ENCODE assay signal across 18 cellular contexts in the genomic region with DNA sequence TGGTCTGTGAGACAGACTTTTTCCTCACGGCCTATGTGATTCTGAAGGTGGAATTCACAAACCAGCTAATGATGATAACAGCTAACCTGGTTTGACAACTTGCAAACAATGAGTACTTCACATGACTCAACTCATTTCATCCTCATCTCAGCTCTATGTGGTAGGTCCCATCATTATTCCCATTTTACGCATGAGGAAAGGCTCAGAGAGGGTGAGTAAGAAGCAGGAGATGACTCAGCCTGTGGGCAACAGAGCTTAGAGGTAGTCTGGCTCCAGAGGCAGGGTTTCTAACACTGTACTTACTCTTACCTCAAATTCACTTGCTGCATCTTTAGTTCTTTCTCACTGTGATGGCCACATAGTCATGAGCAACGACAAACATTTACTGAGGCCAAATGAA. TPM values are rescaled to one million over a fixed set of nuclear protein-coding genes. Genes with fewer than 3 reads are reported as not detected.
DNase-seq lines count a peak whose midpoint lies in the region; ATAC-seq, FAIRE-seq and TF ChIP-seq lines count a peak whose summit lies in the region.
"Had no signal": no experiment of that assay in that cellular context is flagged by ENCODE, and none has a peak within 500 bp of the region (broad histone marks: within the 10 kb centered on the region; RNA-seq: fewer than 3 reads in every experiment).

No MANE protein-coding gene starts in this region.

- no peak for TF ChIP-seq RAD21 in H1 (IDR thresholded peaks at IDR 0.05 in 1 of 2, conservative IDR thresholded peaks at IDR 0.05 in 1 of 2; ENCODE audit: low read depth in 2 of 2, low read length in 2 of 2)

- H3K9ac ChIP-seq in HUES64 (ENCODE audit: low read depth, low read length) (no peak overlapping the region), H1 (replicated peaks in 1 of 4; ENCODE audit: extremely low read depth in 1 of 4, low read depth in 3 of 4, low read length in 3 of 4) (peak overlapping the region in 1 of 4 experiments; percentile 39; a peak in 1 of 7 replicates)

- no peak overlapping the region for H2AK5ac ChIP-seq in H1 (ENCODE audit: low read depth, low read length)

- peak overlapping the region; percentile 31; the same call in 1 of the 2 replicates for H3K27ac ChIP-seq in HUES64 (ENCODE audit: low read depth, low read length)
- H3K27ac ChIP-seq in H1 (ENCODE audit: low read depth, low read length) = no peak overlapping the region
- H3K27ac ChIP-seq in neutrophil = peak overlapping the region; percentile 72
- H3K27ac ChIP-seq: coronary artery, gastroesophageal sphincter, WERI-Rb-1 had no signal

- no peak for DNase-seq in activated CD4-positive, CD25-positive, alpha-beta regulatory T cell (lab: John Stamatoyannopoulos, UW)
- DNase-seq in H1 (ENCODE audit: low read depth in 1 of 2, low spot score in 2 of 2) = no peak
- no peak for DNase-seq in AG08396 (ENCODE audit: low spot score)
- DNase-seq in GM19239 (ENCODE audit: insufficient read length, low spot score) = no peak
- DNase-seq: DMS 273 treated with DMSO at 0.1 percent for 48 hours, NCI-H1417 treated with DMSO at 0.1 percent for 48 hours, SHP77, WERI-Rb-1 had no signal

- no peaks in the 10 kb centered on the region for H3K23me2 ChIP-seq in H1 (ENCODE audit: low read depth, low read length)

- H4K20me1 ChIP-seq in H1 (replicated peaks in 1 of 2; ENCODE audit: control insufficient read depth in 1 of 2, insufficient read depth in 2 of 2, low read length in 2 of 2) = no peaks in the 10 kb centered on the region

- H3K23ac ChIP-seq in H1 (ENCODE audit: insufficient read length) = no peak overlapping the region

- POLR2A ChIA-PET in H1 (lab: Charles Lee; ENCODE audit: partially characterized antibody) = interaction anchor here (0.6 kb wide), 1 partner anchor 17 kb away, joined by 5 read pairs; no protein-coding TSS in a partner anchor

- no peak overlapping the region; the same call in 1 of the 2 replicates for H2BK12ac ChIP-seq in H1 (ENCODE audit: low read depth, low read length)

- H3K4me1 ChIP-seq in HUES64 (ENCODE audit: insufficient read depth, low read length) (peaks cover 44% of the 10 kb centered on the region), H1 (replicated peaks in 1 of 4; ENCODE audit: control insufficient read depth in 3 of 4, insufficient read depth in 4 of 4, low read length in 3 of 4) (peaks cover 3 to 26% (median 19%) of the 10 kb centered on the region in 4 experiments; a peak in 6 of 7 replicates), neutrophil (ENCODE audit: control insufficient read depth in 1 of 2, insufficient read depth in 1 of 2, low read depth in 1 of 2, low read length in 1 of 2) (peaks cover 33 to 46% of the 10 kb centered on the region in 2 experiments)
- H3K4me1 ChIP-seq: gastroesophageal sphincter had no signal

- H3K79me1 ChIP-seq in H1 (ENCODE audit: low read depth, low read length) = no peaks in the 10 kb centered on the region

- no peaks in the 10 kb centered on the region for H3K79me2 ChIP-seq in H1 (ENCODE audit: control insufficient read depth in 1 of 2, insufficient read depth in 2 of 2, low read length in 2 of 2)

- 37% methylated on average over 3 of the region's 3 CpGs for WGBS in HUES64
- 75% methylated on average over 3 of the region's 3 CpGs; no CpG with 5 or more reads in 1 of the 2 experiments for WGBS in H1 (ENCODE audit: extremely low coverage in 1 of 2, insufficient coverage in 1 of 2, insufficient read length in 1 of 2, insufficient replicate concordance in 2 of 2, low coverage in 1 of 2, low lambda C conversion rate in 2 of 2, missing lambda C conversion rate in 1 of 2), 2 experiments

- H3K56ac ChIP-seq in H1 (replicated peaks; ENCODE audit: insufficient read length, low read depth, low read length) = no peak overlapping the region

- H3K4me3 ChIP-seq in HUES64 (ENCODE audit: low read length) = no peak overlapping the region
- no peak overlapping the region for H3K4me3 ChIP-seq in H1 (ENCODE audit: extremely low read depth in 1 of 4, insufficient read depth in 2 of 4, low read depth in 3 of 4, low read length in 4 of 4)
- no peak overlapping the region for H3K4me3 ChIP-seq in neutrophil (ENCODE audit: low read depth in 1 of 2, low read length in 1 of 2)
- H3K4me3 ChIP-seq: coronary artery, gastroesophageal sphincter, HAP-1 had no signal

- TF ChIP-seq CTCF in H1 (IDR thresholded peaks at IDR 0.05; ENCODE audit: control extremely low read depth in 1 of 3, insufficient read depth in 1 of 3, low read depth in 1 of 3, low read length in 3 of 3) = no peak
- TF ChIP-seq CTCF in neutrophil (IDR thresholded peaks at IDR 0.05) = no peak

- no peak overlapping the region for H2BK120ac ChIP-seq in H1 (replicated peaks; ENCODE audit: low read depth, low read length)

- TF ChIP-seq POLR2A in H1 (IDR thresholded peaks at IDR 0.05; ENCODE audit: control extremely low read depth in 1 of 2, low read depth in 2 of 2, low read length in 2 of 2) = no peak

- no peak overlapping the region; the same call in 1 of the 2 replicates for H2BK5ac ChIP-seq in H1 (ENCODE audit: low read depth, low read length)

- H4K5ac ChIP-seq in H1 (ENCODE audit: insufficient read length, low read depth, low read length) = no peak overlapping the region

- peak overlapping the region in 1 of 2 experiments; percentile 4; a peak in 2 of 4 replicates for H3K4me2 ChIP-seq in H1 (ENCODE audit: insufficient read depth in 1 of 2, low read depth in 2 of 2, low read length in 2 of 2)

- H4K8ac ChIP-seq in H1 (ENCODE audit: extremely low read depth, insufficient read depth, low read length) = no peak overlapping the region

- H3K18ac ChIP-seq in H1 (ENCODE audit: extremely low read depth, low read length) = peak overlapping the region; percentile 26; the same call in 1 of the 2 replicates

- no peak for TF ChIP-seq EP300 in H1 (IDR thresholded peaks at IDR 0.05; ENCODE audit: borderline replicate concordance in 1 of 2, low read depth in 2 of 2, low read length in 2 of 2)

- H3K9me3 ChIP-seq in HUES64 (ENCODE audit: insufficient read depth, low read depth, low read length) (no peaks in the 10 kb centered on the region), H1 (ENCODE audit: insufficient read depth in 2 of 2, low read depth in 1 of 2, low read length in 1 of 2) (no peaks in the 10 kb centered on the region), neutrophil (no peaks in the 10 kb centered on the region)
- H3K9me3 ChIP-seq: gastroesophageal sphincter, HAP-1 had no signal

- no peak overlapping the region for H3K14ac ChIP-seq in H1 (ENCODE audit: insufficient read length)

- peak; percentile 32 to 36 for ATAC-seq in activated CD4-positive, CD25-positive, alpha-beta regulatory T cell treated with anti-CD3 and anti-CD28 coated beads, Interleukin-2, amount 50 U/mL, for 24 hours
- no peak for ATAC-seq in GM21360 (IDR thresholded peaks at IDR 0.05; ENCODE audit: unreplicated experiment)
- ATAC-seq: gastroesophageal sphincter; left lobe of liver; natural killer cell treated with Interleukin-12 subunit alpha and Interleukin-12 subunit beta and Interleukin-15 and Interleukin-18, amount 100 ng/mL, for 72 hours had no signal

- peak; percentile 60 for FAIRE-seq in H1 (lab: Jason Lieb, UNC)
- FAIRE-seq in GM19239 (lab: Jason Lieb, UNC) = no peak
- FAIRE-seq: A204.1 had no signal

- no peak overlapping the region for H2AFZ ChIP-seq in H1 (ENCODE audit: low read length)

- H3K27me3 ChIP-seq in HUES64 (ENCODE audit: insufficient read depth, low read length) (no peaks in the 10 kb centered on the region), H1 (replicated peaks in 1 of 4; ENCODE audit: control insufficient read depth in 3 of 4, extremely low read depth in 1 of 4, insufficient read depth in 3 of 4, low read length in 3 of 4) (no peaks in the 10 kb centered on the region), neutrophil (no peaks in the 10 kb centered on the region)
- H3K27me3 ChIP-seq: gastroesophageal sphincter had no signal

- no peak overlapping the region for H2BK20ac ChIP-seq in H1 (ENCODE audit: low read length)

- H3K36me3 ChIP-seq in HUES64 (ENCODE audit: insufficient read depth, low read length) = no peaks in the 10 kb centered on the region
- no peaks in the 10 kb centered on the region for H3K36me3 ChIP-seq in H1 (ENCODE audit: control insufficient read depth in 2 of 4, insufficient read depth in 4 of 4, low read length in 3 of 4)
- no peaks in the 10 kb centered on the region for H3K36me3 ChIP-seq in neutrophil
- H3K36me3 ChIP-seq: gastroesophageal sphincter, HAP-1, WERI-Rb-1 had no signal

- no peak overlapping the region for H2BK15ac ChIP-seq in H1 (ENCODE audit: low read length)

- CTCF ChIA-PET in H1 (lab: Charles Lee; ENCODE audit: partially characterized antibody) = interaction anchor here (1.2 to 1.8 kb wide), 5 partner anchors 13 to 434 kb away, joined by 3 to 4 read pairs (median 3); no protein-coding TSS in a partner anchor

- H3K4ac ChIP-seq in H1 (replicated peaks; ENCODE audit: insufficient read length, low read depth, low read length) = no peak overlapping the region

- H4K91ac ChIP-seq in H1 (replicated peaks; ENCODE audit: insufficient read length, low read length) = no peak overlapping the region

TF ChIP-seq in H1, 55 proteins besides CTCF, POLR2A, EP300 and RAD21:
- TF ChIP-seq KDM1A (IDR thresholded peaks at IDR 0.05; ENCODE audit: borderline replicate concordance, low read length) = peak; percentile 84; the same call in 1 of the 2 replicates
- no peak for TF ChIP-seq GABPA (IDR thresholded peaks at IDR 0.05; ENCODE audit: borderline replicate concordance, insufficient read depth, low read length)

RNA-seq across cellular contexts. Expression of gene PSMD6, which starts 25.8 kb away (rescaled TPM):
- polyA plus RNA-seq in HUES64 (2013, experiment 1 of 2) = 112 TPM
- 117 TPM for polyA plus RNA-seq in HUES64 (2013, experiment 2 of 2)
- total RNA-seq in H1 (2021; fragmentation: NEBNext Ultra II Directional; extraction: Animal tissue kit (Norgen Biotek cat#: 25700)) = 99.6 and 104 TPM in 2 replicates
- polyA plus RNA-seq in H1 (2011; rRNA removed) = 31.9 and 43.7 TPM in 2 replicates
- polyA plus RNA-seq in H1 (2011; cell fraction: cytosol; rRNA removed) = 64.1 TPM
- 39.6 TPM for polyA plus RNA-seq in H1 (2011; cell fraction: nucleus; rRNA removed)
- polyA plus RNA-seq in H1 (2012, experiment 1 of 2) = 91.1 to 107 TPM (median 94.8 TPM) in 4 replicates
- 14.2 TPM for polyA plus RNA-seq in H1 (2012, experiment 2 of 2)
- 105 TPM for polyA plus RNA-seq in H1 (2013, experiment 1 of 2)
- polyA plus RNA-seq in H1 (2013, experiment 2 of 2) = 106 TPM
- 30.3 and 32.6 TPM in 2 replicates for polyA minus RNA-seq in H1 (2011; rRNA and poly(A)+ RNA removed)
- polyA minus RNA-seq in H1 (2011; cell fraction: cytosol; rRNA and poly(A)+ RNA removed) = 36.3 TPM
- polyA minus RNA-seq in H1 (2011; cell fraction: nucleus; rRNA and poly(A)+ RNA removed) = 61.2 TPM
